ENCODE assay signal across 8 cellular contexts in the genomic region with DNA sequence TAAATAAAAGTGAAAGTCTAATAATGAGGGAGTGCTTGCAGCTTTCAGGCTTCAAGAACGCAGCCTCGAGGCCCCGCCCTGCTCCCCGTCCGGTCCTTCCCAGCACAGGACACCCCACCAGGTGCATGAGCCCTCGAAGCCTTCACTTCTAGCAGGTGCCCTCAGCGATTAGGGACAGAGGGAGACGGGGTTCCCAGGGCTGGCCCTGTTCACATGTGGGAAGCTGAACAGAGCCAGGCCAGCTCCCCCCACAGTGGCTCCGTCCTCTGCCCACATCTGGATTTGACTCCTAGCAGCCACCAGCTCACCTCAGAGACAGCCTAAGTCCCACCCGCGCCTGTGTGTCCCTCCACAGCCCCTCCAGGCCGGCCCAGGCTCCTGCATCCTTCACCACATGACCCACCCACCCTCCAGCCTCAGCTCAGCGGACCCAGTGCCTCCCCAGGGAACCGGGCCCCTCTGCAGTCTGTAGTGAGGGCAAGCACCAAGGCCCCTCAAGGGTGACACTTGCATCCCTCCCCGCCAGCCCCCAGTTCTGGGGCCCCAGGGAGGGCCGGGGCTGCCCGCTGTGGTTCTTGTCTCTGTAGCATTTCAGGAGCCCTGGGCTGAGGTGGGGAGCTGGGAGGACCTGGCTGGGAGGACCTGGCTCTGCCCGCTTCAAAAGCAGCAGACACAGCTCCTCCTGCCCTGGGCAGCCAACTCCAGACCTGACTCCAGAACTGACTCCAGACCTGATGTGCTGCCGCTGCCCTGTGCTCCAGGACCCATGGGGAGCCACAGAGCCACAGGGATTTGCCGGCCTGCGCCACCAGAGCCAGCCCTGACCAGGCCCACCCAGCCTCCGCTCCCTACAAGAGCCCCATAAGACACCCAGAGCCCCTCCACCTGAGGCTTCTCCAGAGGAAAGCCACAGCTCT. TPM values are rescaled to one million over a fixed set of nuclear protein-coding genes. Genes with fewer than 3 reads are reported as not detected.
DNase-seq lines count a peak whose midpoint lies in the region; ATAC-seq and TF ChIP-seq lines count a peak whose summit lies in the region.

No MANE protein-coding gene starts in this region.

- H3K36me3 ChIP-seq in HUES6 (ENCODE audit: control insufficient read depth, insufficient read depth, low read length) = peaks cover 24% of the 10 kb centered on the region

- H3K27me3 Mint-ChIP-seq in activated naive CD8-positive, alpha-beta T cell treated with anti-CD3 and anti-CD28 coated beads for 36 hours = no peaks in the 10 kb centered on the region
- no peaks in the 10 kb centered on the region for H3K27me3 Mint-ChIP-seq in stimulated activated naive B cell treated with anti-CD40 and anti-IgM and Interleukin-4, amounts not matched to agents 10 μg/mL and 1 μg/mL and 100 μg/mL, for 72 hours

- no peaks in the 10 kb centered on the region for H3K27me3 ChIP-seq in HUES6 (ENCODE audit: control insufficient read depth, insufficient read depth, low read length)
- H3K27me3 ChIP-seq in layer of hippocampus (ENCODE audit: control insufficient read depth, insufficient read depth, low read length) = no peaks in the 10 kb centered on the region

- DNase-seq in activated naive CD8-positive, alpha-beta T cell treated with anti-CD3 and anti-CD28 coated beads for 36 hours = peak; percentile 51
- no peak for DNase-seq in stimulated activated naive B cell treated with anti-CD40 and anti-IgM and Interleukin-4, amounts not matched to agents 10 μg/mL and 1 μg/mL and 100 μg/mL, for 72 hours
- DNase-seq in NCI-H345 treated with DMSO at 0.1 percent for 48 hours (lab: John Stamatoyannopoulos, UW; ENCODE audit: unreplicated experiment) = no peak

- peaks cover 25% of the 10 kb centered on the region for H3K4me1 ChIP-seq in HUES6 (ENCODE audit: control insufficient read depth, insufficient read depth, low read length)

- peak overlapping the region; percentile 51 for H3K27ac ChIP-seq in 22Rv1
- H3K27ac ChIP-seq in HUES6 (ENCODE audit: low read depth, low read length) = peak overlapping the region; percentile 73
- H3K27ac ChIP-seq in layer of hippocampus (ENCODE audit: low read depth, low read length) = peak overlapping the region; percentile 75

- peak overlapping the region; percentile 85 for H3K4me3 Mint-ChIP-seq in activated naive CD8-positive, alpha-beta T cell treated with anti-CD3 and anti-CD28 coated beads for 36 hours
- H3K4me3 Mint-ChIP-seq in stimulated activated naive B cell treated with anti-CD40 and anti-IgM and Interleukin-4, amounts not matched to agents 10 μg/mL and 1 μg/mL and 100 μg/mL, for 72 hours = peak overlapping the region; percentile 87 to 90

- no peak for TF ChIP-seq CTCF in 22Rv1 (IDR thresholded peaks at IDR 0.05)

- H3K27ac Mint-ChIP-seq in activated naive CD8-positive, alpha-beta T cell treated with anti-CD3 and anti-CD28 coated beads for 36 hours = peak overlapping the region; percentile 89
- H3K27ac Mint-ChIP-seq in stimulated activated naive B cell treated with anti-CD40 and anti-IgM and Interleukin-4, amounts not matched to agents 10 μg/mL and 1 μg/mL and 100 μg/mL, for 72 hours = peak overlapping the region; percentile 90

- peak overlapping the region; percentile 70 for H3K9ac ChIP-seq in HUES6 (ENCODE audit: low read length)

- H3K9me3 ChIP-seq in HUES6 (ENCODE audit: control insufficient read depth, insufficient read depth, low read depth, low read length) = no peaks in the 10 kb centered on the region

- peaks cover 23% of the 10 kb centered on the region for H3K4me1 Mint-ChIP-seq in activated naive CD8-positive, alpha-beta T cell treated with anti-CD3 and anti-CD28 coated beads for 36 hours
- peaks cover 22 to 51% of the 10 kb centered on the region in 2 donors for H3K4me1 Mint-ChIP-seq in stimulated activated naive B cell treated with anti-CD40 and anti-IgM and Interleukin-4, amounts not matched to agents 10 μg/mL and 1 μg/mL and 100 μg/mL, for 72 hours

- ATAC-seq in stimulated activated naive B cell treated with anti-CD40 and anti-IgM and Interleukin-4, amounts not matched to agents 10 μg/mL and 1 μg/mL and 100 μg/mL, for 72 hours (replicated peaks) = peak; percentile 9
- ATAC-seq in HG03025 (IDR thresholded peaks at IDR 0.05; ENCODE audit: low FRiP score, unreplicated experiment) (no peak), GM18868 (IDR thresholded peaks at IDR 0.05; ENCODE audit: unreplicated experiment) (no peak)

- H3K4me3 ChIP-seq in HUES6 (ENCODE audit: low read depth, low read length) = peak overlapping the region; percentile 46

- peaks cover 5% of the 10 kb centered on the region for H3K36me3 Mint-ChIP-seq in activated naive CD8-positive, alpha-beta T cell treated with anti-CD3 and anti-CD28 coated beads for 36 hours
- peaks cover 16 to 24% of the 10 kb centered on the region in 2 donors for H3K36me3 Mint-ChIP-seq in stimulated activated naive B cell treated with anti-CD40 and anti-IgM and Interleukin-4, amounts not matched to agents 10 μg/mL and 1 μg/mL and 100 μg/mL, for 72 hours

- H3K9me3 Mint-ChIP-seq in activated naive CD8-positive, alpha-beta T cell treated with anti-CD3 and anti-CD28 coated beads for 36 hours = no peaks in the 10 kb centered on the region
- H3K9me3 Mint-ChIP-seq in stimulated activated naive B cell treated with anti-CD40 and anti-IgM and Interleukin-4, amounts not matched to agents 10 μg/mL and 1 μg/mL and 100 μg/mL, for 72 hours = no peaks in the 10 kb centered on the region

RNA-seq across cellular contexts. Expression of a gene that starts 27.3 kb away (rescaled TPM):
- total RNA-seq in activated naive CD8-positive, alpha-beta T cell treated with anti-CD3 and anti-CD28 coated beads for 36 hours = 100 to 1,000 TPM; 225 to 231 TPM

RNA-seq across cellular contexts. Expression of a gene that starts 35.9 kb away (rescaled TPM):
- total RNA-seq in activated naive CD8-positive, alpha-beta T cell treated with anti-CD3 and anti-CD28 coated beads for 36 hours = 100 to 1,000 TPM; 290 to 291 TPM

RNA-seq across cellular contexts. Expression of a gene that starts 43.0 kb away (rescaled TPM):
- total RNA-seq in activated naive CD8-positive, alpha-beta T cell treated with anti-CD3 and anti-CD28 coated beads for 36 hours = 10 to 100 TPM; 50.5 to 51.6 TPM

Comparison
In these comparisons a context has a peak if more than half of its experiments do, and no peak if none do; other contexts are left out.
1. ATAC-seq: peak in stimulated activated naive B cell treated with anti-CD40 and anti-IgM and Interleukin-4, amounts not matched to agents 10 μg/mL and 1 μg/mL and 100 μg/mL, for 72 hours (2 of 2); none in HG03025 (single experiment) and GM18868 (single experiment).
2. Peak in every context shown above with its lines, with median percentiles within 50 percentile points of each other: H3K27ac ChIP-seq.